Comparison of ENCODE assay signal across 8 cellular contexts in genomic region chr14:64726585-64726890, GRCh38. TPM values are rescaled to one million over a fixed set of nuclear protein-coding genes. Genes with fewer than 3 reads are reported as not detected.
DNase-seq lines count a peak whose midpoint lies in the region; ATAC-seq and TF ChIP-seq lines count a peak whose summit lies in the region.

No MANE protein-coding gene starts in this region.

- 7 to 27% methylated on average over 2 to 5 of the region's 5 CpGs for WGBS in body of pancreas, 2 donors
- WGBS in neuronal stem cell (ENCODE audit: extremely low coverage in 2 of 2, insufficient read length in 2 of 2, insufficient replicate concordance in 1 of 2), 2 donors, result no CpG with 5 or more reads among the region's 5 CpGs

- H3K27me3 ChIP-seq in body of pancreas (no peaks in the 10 kb centered on the region), neuronal stem cell (ENCODE audit: control insufficient read depth in 3 of 3, insufficient read depth in 3 of 3, low read depth in 1 of 3, low read length in 3 of 3) (no peaks in the 10 kb centered on the region), gastrocnemius medialis (no peaks in the 10 kb centered on the region)

- H3K79me1 ChIP-seq in neuronal stem cell (ENCODE audit: low read depth, low read length), result peaks cover 31% of the 10 kb centered on the region

- ATAC-seq in body of pancreas, result peak; percentile 84
- ATAC-seq in gastrocnemius medialis, result no peak

- H2BK120ac ChIP-seq in neuronal stem cell (ENCODE audit: low read depth, low read length), result no peak overlapping the region

- H3K9ac ChIP-seq in neuronal stem cell (ENCODE audit: low read depth, low read length, poor library complexity), result no peak overlapping the region

- peak in 1 of 7 experiments; percentile 13 for TF ChIP-seq CTCF in body of pancreas (IDR thresholded peaks at IDR 0.05)
- TF ChIP-seq CTCF in gastrocnemius medialis (IDR thresholded peaks at IDR 0.05 in 4 of 5, conservative IDR thresholded peaks at IDR 0.05 in 1 of 5), result no peak

- H2BK15ac ChIP-seq in neuronal stem cell (ENCODE audit: low read length), result no peak overlapping the region

- in situ Hi-C loops in gastrocnemius medialis (cut with MboI; ENCODE audit: low sequenced_read_pairs in 4 of 4), result no loop called here

- no peak overlapping the region for H2AK5ac ChIP-seq in neuronal stem cell (ENCODE audit: low read depth, low read length)

- H3K4me3 ChIP-seq in body of pancreas, result no peak overlapping the region
- no peak overlapping the region for H3K4me3 ChIP-seq in neuronal stem cell (ENCODE audit: low read length in 2 of 2)
- H3K4me3 ChIP-seq in gastrocnemius medialis, result no peak overlapping the region

- peak overlapping the region; percentile 55 for H3K18ac ChIP-seq in neuronal stem cell (ENCODE audit: low read length)

- no peak overlapping the region for H2AFZ ChIP-seq in neuronal stem cell (ENCODE audit: low read length)

- POLR2A ChIA-PET in HEK293T (lab: Yijun Ruan, JAX), result interaction anchor here (1.7 kb wide), 1 partner anchor 22 kb away, joined by 5 read pairs; the partner anchor contains the start of gene PLEKHG3

- H3K36me3 ChIP-seq in body of pancreas (replicated peaks in 1 of 2; ENCODE audit: insufficient read depth in 1 of 2, low read depth in 2 of 2), result peaks cover 0 to 12% of the 10 kb centered on the region in 2 donors
- peaks cover 39 to 42% of the 10 kb centered on the region in 2 donors for H3K36me3 ChIP-seq in neuronal stem cell (replicated peaks in 1 of 2; ENCODE audit: control insufficient read depth in 2 of 2, insufficient read depth in 2 of 2, low read length in 2 of 2)
- no peaks in the 10 kb centered on the region for H3K36me3 ChIP-seq in gastrocnemius medialis

- intact Hi-C loops in body of pancreas (cut with DNase I), result no loop called here
- intact Hi-C loops in gastrocnemius medialis (cut with DNase I; ENCODE audit: low total_unique reads), result no loop called here

- no peak overlapping the region for H3K4me2 ChIP-seq in neuronal stem cell (ENCODE audit: insufficient read depth, low read length, poor library complexity, severe bottlenecking)

- H2BK12ac ChIP-seq in neuronal stem cell (ENCODE audit: low read length), result no peak overlapping the region

- H3K4me1 ChIP-seq in body of pancreas, result peaks cover 68% of the 10 kb centered on the region
- peaks cover 5 to 51% of the 10 kb centered on the region in 2 donors for H3K4me1 ChIP-seq in neuronal stem cell (ENCODE audit: control insufficient read depth in 2 of 2, insufficient read depth in 1 of 2, low read depth in 1 of 2, low read length in 2 of 2)
- H3K4me1 ChIP-seq in gastrocnemius medialis, result no peaks in the 10 kb centered on the region

- H2BK5ac ChIP-seq in neuronal stem cell (ENCODE audit: low read length), result no peak overlapping the region

- no peak overlapping the region for H3K4ac ChIP-seq in neuronal stem cell (ENCODE audit: low read length)

- TF ChIP-seq POLR2A in body of pancreas (IDR thresholded peaks at IDR 0.05) (peak in 1 of 3 donors; percentile 38), gastrocnemius medialis (IDR thresholded peaks at IDR 0.05) (no peak)

- no peak overlapping the region for H3K23ac ChIP-seq in neuronal stem cell (ENCODE audit: low read depth, low read length, poor library complexity)

- DNase-seq in ELF-1 (ENCODE audit: low read depth, low spot score) (peak; percentile 49), M059J (ENCODE audit: low read depth) (peak; percentile 81), body of pancreas (peak; percentile 75 to 94 (median 92)), neuronal stem cell (ENCODE audit: low spot score) (no peak), gastrocnemius medialis (no peak), HUDEP-2 (lab: John Stamatoyannopoulos, UW; ENCODE audit: unreplicated experiment in 76 of 76) (no peak), KG1 (lab: John Stamatoyannopoulos, UW) (no peak), HEK293T (ENCODE audit: extremely low spot score) (no peak)

- no peak overlapping the region for H3K14ac ChIP-seq in neuronal stem cell (ENCODE audit: low read length)

- H4K8ac ChIP-seq in neuronal stem cell (ENCODE audit: low read depth, low read length), result no peak overlapping the region

- peak overlapping the region; percentile 62 to 93 (median 74) for H3K27ac ChIP-seq in body of pancreas
- H3K27ac ChIP-seq in neuronal stem cell (replicated peaks; ENCODE audit: low read length), result no peak overlapping the region
- H3K27ac ChIP-seq in gastrocnemius medialis, result peak overlapping the region in 1 of 4 donors; percentile 4

- H3K9me3 ChIP-seq in body of pancreas (no peaks in the 10 kb centered on the region), neuronal stem cell (replicated peaks in 1 of 2; ENCODE audit: control insufficient read depth in 2 of 2, insufficient read depth in 1 of 2, low read depth in 1 of 2, low read length in 2 of 2) (no peaks in the 10 kb centered on the region), gastrocnemius medialis (no peaks in the 10 kb centered on the region)

- CTCF ChIA-PET in HEK293T (lab: Yijun Ruan, JAX), result no interaction called here

- H4K91ac ChIP-seq in neuronal stem cell (ENCODE audit: low read depth, low read length, poor library complexity), result no peak overlapping the region

TF ChIP-seq in HEK293T, 16 proteins besides CTCF, POLR2A, EP300 and RAD21:
- no peak for TF ChIP-seq ARNT (IDR thresholded peaks at IDR 0.05)
- no peak for TF ChIP-seq ELF4 (IDR thresholded peaks at IDR 0.05)

RNA-seq across cellular contexts. Expression of gene PLEKHG3, which starts 22.3 kb away (rescaled TPM):
- 6.8 and 13.8 TPM in 2 replicates for total RNA-seq in M059J (2014; rRNA removed; shearing (Covaris generic))
- total RNA-seq in body of pancreas, result 10 to 100 TPM; 34.5 to 40.2 TPM
- 66.9 TPM for polyA plus RNA-seq in neuronal stem cell (2013, experiment 1 of 2)
- 64.7 TPM for polyA plus RNA-seq in neuronal stem cell (2013, experiment 2 of 2)
- total RNA-seq in gastrocnemius medialis, result 10 to 100 TPM in 3 of 4 donors, 1 to 10 TPM in 1; 8.8 to 18.8 (median 14.5) TPM

Comparison
In these comparisons a context has a peak if more than half of its experiments do, and no peak if none do; other contexts are left out.
1. DNase-seq: peak in ELF-1 (single experiment), M059J (single experiment) and body of pancreas (4 of 4); none in neuronal stem cell (single experiment), gastrocnemius medialis (0 of 2), HUDEP-2 (0 of 76), KG1 (single experiment) and HEK293T (single experiment).